14 cellular contexts compared by ENCODE assay signal in the genomic region with DNA sequence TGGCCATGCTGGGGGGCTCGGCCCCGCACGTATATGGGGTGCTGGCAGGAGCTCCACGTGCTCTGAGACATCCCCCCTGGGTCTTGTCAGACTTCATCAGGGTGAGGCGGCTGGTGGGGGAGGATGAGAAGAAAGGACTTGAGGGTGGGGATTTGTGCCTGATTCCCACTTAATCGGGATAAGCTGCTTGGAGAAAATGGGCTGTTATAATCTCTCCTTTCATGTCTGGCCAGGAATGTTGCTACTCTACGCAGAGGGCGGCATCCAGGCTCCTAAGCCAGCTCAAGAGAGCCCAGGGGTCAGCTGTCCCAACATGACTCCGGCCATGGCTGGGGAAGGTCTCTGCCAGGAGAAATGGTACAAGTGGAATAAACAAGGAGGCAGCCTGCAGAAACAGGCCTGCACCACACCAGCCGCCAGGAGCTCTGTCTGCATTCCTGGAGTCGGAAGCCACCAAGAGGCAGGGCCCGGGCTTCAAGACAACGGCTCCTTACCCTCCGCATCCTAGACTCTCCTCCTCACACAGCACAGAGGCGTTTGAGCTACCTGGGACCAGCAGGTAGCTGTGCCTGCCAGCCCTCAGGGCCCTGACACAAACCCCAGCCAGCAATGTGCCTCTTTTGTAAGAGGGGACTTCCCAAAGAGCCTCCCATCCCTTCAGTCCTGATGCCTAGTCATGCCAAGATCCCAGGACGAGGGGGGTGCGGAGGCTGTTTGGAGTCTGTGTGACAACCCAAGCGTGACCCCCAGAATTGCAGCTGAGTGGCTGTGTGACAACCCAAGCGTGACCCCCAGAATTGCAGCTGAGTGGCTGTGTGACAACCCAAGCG.
DNase-seq lines count a peak whose midpoint lies in the region; ATAC-seq and TF ChIP-seq lines count a peak whose summit lies in the region.
"Had no signal": no experiment of that assay in that cellular context is flagged by ENCODE, and none has a peak within 500 bp of the region (broad histone marks: within the 10 kb centered on the region; RNA-seq: fewer than 3 reads in every experiment).

No MANE protein-coding gene starts in this region.

- H3K27me3 ChIP-seq in esophagus (ENCODE audit: control insufficient read depth in 1 of 2, insufficient read depth in 2 of 2, low read length in 2 of 2) (no peaks in the 10 kb centered on the region), ovary (no peaks in the 10 kb centered on the region), upper lobe of right lung (no peaks in the 10 kb centered on the region), A673 (replicated peaks; ENCODE audit: insufficient read depth, low read depth, low read length, poor library complexity) (no peaks in the 10 kb centered on the region)

- POLR2A ChIA-PET in A673 (lab: Charles Lee; ENCODE audit: low non-redundant PET): no interaction called here

- H3K4me3 ChIP-seq in esophagus (ENCODE audit: low read depth in 1 of 2, low read length in 2 of 2): no peak overlapping the region
- H3K4me3 ChIP-seq in ovary: no peak overlapping the region
- H3K4me3 ChIP-seq in upper lobe of right lung: no peak overlapping the region
- no peak overlapping the region for H3K4me3 ChIP-seq in A673 (ENCODE audit: low read depth, low read length, poor library complexity, severe bottlenecking)

- 60 to 66% methylated on average over 20 of the region's 20 CpGs for WGBS in esophagus, 2 donors
- 43 to 64% (median 55%) methylated on average over 20 of the region's 20 CpGs for WGBS in ovary, 3 donors

- peaks cover 0 to 3% of the 10 kb centered on the region in 2 donors for H3K9me3 ChIP-seq in esophagus (ENCODE audit: control insufficient read depth in 2 of 2, insufficient read depth in 1 of 2, low read depth in 1 of 2, low read length in 1 of 2)
- H3K9me3 ChIP-seq in ovary: no peaks in the 10 kb centered on the region
- H3K9me3 ChIP-seq in upper lobe of right lung: no peaks in the 10 kb centered on the region
- no peaks in the 10 kb centered on the region for H3K9me3 ChIP-seq in A673 (ENCODE audit: low read depth, low read length, poor library complexity, severe bottlenecking)
- H3K9me3 ChIP-seq: Caco-2 had no signal

- TF ChIP-seq CTCF in ovary (IDR thresholded peaks at IDR 0.05) (peak in 1 of 3 donors; percentile 11), upper lobe of right lung (IDR thresholded peaks at IDR 0.05) (no peak), A673 (conservative IDR thresholded peaks at IDR 0.05; ENCODE audit: low read depth, low read length) (no peak)

- DNase-seq in NCI-H524 (lab: John Stamatoyannopoulos, UW): peak; percentile 64 to 68
- peak in 3 of 5 donors; percentile 67 to 75 (median 70) for DNase-seq in ovary
- no peak for DNase-seq in upper lobe of right lung
- DNase-seq in A673 (ENCODE audit: low spot score): no peak
- no peak for DNase-seq in NCI-H2029 treated with DMSO at 0.1 percent for 48 hours (lab: John Stamatoyannopoulos, UW)
- DNase-seq: activated T-cell treated with anti-CD3 and anti-CD28 coated beads, Interleukin-2, amount 50 U/mL, for 1 hour; Caco-2; KG1; NCI-H1694 treated with DMSO at 0.1 percent for 48 hours; stimulated activated CD4-positive, alpha-beta T cell treated with anti-CD3 and anti-CD28 coated beads, Interleukin-4, amount 100 ng/mL, for 1 hour; stimulated activated naive CD4-positive, alpha-beta T cell had no signal

- H3K36me3 ChIP-seq in esophagus (ENCODE audit: control insufficient read depth in 2 of 2, insufficient read depth in 2 of 2, low read length in 1 of 2) (no peaks in the 10 kb centered on the region), ovary (no peaks in the 10 kb centered on the region), upper lobe of right lung (no peaks in the 10 kb centered on the region), A673 (ENCODE audit: insufficient read depth, low read length, poor library complexity, severe bottlenecking) (no peaks in the 10 kb centered on the region)

- CTCF ChIA-PET in A673 (lab: Charles Lee): no interaction called here

- ATAC-seq in upper lobe of right lung: peak; percentile 1
- no peak for ATAC-seq in HG02973 (IDR thresholded peaks at IDR 0.05; ENCODE audit: unreplicated experiment)

- TF ChIP-seq EP300 in ovary (IDR thresholded peaks at IDR 0.05): no peak

- peak overlapping the region; percentile 65 to 78 for H3K27ac ChIP-seq in esophagus (ENCODE audit: low read depth in 2 of 2, low read length in 1 of 2)
- peak overlapping the region; percentile 67 to 94 for H3K27ac ChIP-seq in ovary
- H3K27ac ChIP-seq in upper lobe of right lung: peak overlapping the region; percentile 72
- no peak overlapping the region for H3K27ac ChIP-seq in A673 (ENCODE audit: low read depth, low read length, poor library complexity, severe bottlenecking)
- H3K27ac ChIP-seq: parathyroid adenoma had no signal

- intact Hi-C loops in ovary (cut with DNase I): loop anchor here in 3 of 4 donors (2.0 to 10.0 kb wide), 5 partner anchors 109 to 701 kb away; partner anchors contain the start of gene DIO3 (in 1 of the 3)
- intact Hi-C loops in upper lobe of right lung (cut with DNase I): no loop called here
- intact Hi-C loops in A673 (cut with micrococcal nuclease; ENCODE audit: unreplicated experiment): no loop called here

- H3K4me1 ChIP-seq in esophagus (ENCODE audit: control insufficient read depth in 2 of 2, insufficient read depth in 2 of 2, low read length in 1 of 2) (peaks cover 0 to 2% of the 10 kb centered on the region in 2 donors), ovary (ENCODE audit: insufficient read depth) (peaks cover 50% of the 10 kb centered on the region), upper lobe of right lung (peaks cover 16% of the 10 kb centered on the region), A673 (ENCODE audit: insufficient read depth, low read length, poor library complexity, severe bottlenecking) (no peaks in the 10 kb centered on the region)
- H3K4me1 ChIP-seq: Caco-2, parathyroid adenoma had no signal

- no peak for TF ChIP-seq POLR2A in ovary (IDR thresholded peaks at IDR 0.05)

- no TSS peak for BruUV-seq in A673 (replicated peaks; lab: Mats Ljungman, UMichigan)

Comparison
In these comparisons a context has a peak if more than half of its experiments do, and no peak if none do; other contexts are left out.
1. DNase-seq: peak in NCI-H524 (2 of 2) and ovary (3 of 5); none in upper lobe of right lung (single experiment), A673 (single experiment) and NCI-H2029 treated with DMSO at 0.1 percent for 48 hours (single experiment).
2. intact Hi-C loops: an anchor here in ovary (2.0 to 10.0 kb wide); none called in upper lobe of right lung and A673.